15 cellular contexts compared by ENCODE assay signal in genomic region chr15:63491979-63492378, GRCh38. TPM values are rescaled to one million over a fixed set of nuclear protein-coding genes. Genes with fewer than 3 reads are reported as not detected.
DNase-seq lines count a peak whose midpoint lies in the region; ATAC-seq and TF ChIP-seq lines count a peak whose summit lies in the region.
"Had no signal": no experiment of that assay in that cellular context is flagged by ENCODE, and none has a peak within 500 bp of the region (broad histone marks: within the 10 kb centered on the region; RNA-seq: fewer than 3 reads in every experiment).

No MANE protein-coding gene starts in this region.

- BruUV-seq in PC-3 (replicated peaks; lab: Mats Ljungman, UMichigan) = no TSS peak

- peaks cover 16% of the 10 kb centered on the region for H3K4me1 Mint-ChIP-seq in neural crest cell
- peaks cover 6% of the 10 kb centered on the region for H3K4me1 Mint-ChIP-seq in mesothelial cell of epicardium
- peaks cover 61% of the 10 kb centered on the region for H3K4me1 Mint-ChIP-seq in activated T-cell treated with anti-CD3 and anti-CD28 coated beads, Interleukin-2, amount 50 U/mL, for 4 hours (ENCODE audit: low read depth)

- DNase-seq in AG10803 (ENCODE audit: low read depth) = peak; percentile 79
- DNase-seq in PC-3 = no peak
- peak; percentile 30 for DNase-seq in fibroblast of gingiva (ENCODE audit: low read depth)
- no peak for DNase-seq in neural crest cell (ENCODE audit: low read depth, low spot score)
- no peak for DNase-seq in NCI-H446 treated with DMSO at 0.1 percent for 48 hours (lab: John Stamatoyannopoulos, UW)
- DNase-seq in mesothelial cell of epicardium (ENCODE audit: low spot score in 2 of 2, unreplicated experiment in 2 of 2) = no peak
- DNase-seq in activated T-cell treated with anti-CD3 and anti-CD28 coated beads, Interleukin-2, amount 50 U/mL, for 4 hours = no peak
- DNase-seq: activated CD8-positive, alpha-beta T cell treated with anti-CD3 and anti-CD28 coated beads, Interleukin-2, amount 10 ng/mL, durations not matched to agents 7 days and 5 days; hippocampal formation; Kasumi-1; kidney glomerular epithelial cell; NCI-H1105 had no signal

- H3K36me3 Mint-ChIP-seq in neural crest cell (ENCODE audit: low read depth) (no peaks in the 10 kb centered on the region), mesothelial cell of epicardium (no peaks in the 10 kb centered on the region)
- no peaks in the 10 kb centered on the region for H3K36me3 Mint-ChIP-seq in activated T-cell treated with anti-CD3 and anti-CD28 coated beads, Interleukin-2, amount 50 U/mL, for 4 hours (ENCODE audit: insufficient read depth)

- H3K4me3 ChIP-seq in AG10803 (ENCODE audit: low read length) = no peak overlapping the region
- no peak overlapping the region; the same call in 1 of the 2 replicates for H3K4me3 ChIP-seq in PC-3 (ENCODE audit: low read length)
- H3K4me3 ChIP-seq: GM23338 had no signal

- intact Hi-C loops in PC-3 (cut with micrococcal nuclease) = no loop called here

- no peaks in the 10 kb centered on the region for H3K9me3 ChIP-seq in PC-3 (ENCODE audit: low read length)

- H3K27ac Mint-ChIP-seq in neural crest cell (ENCODE audit: unreplicated experiment) = peak overlapping the region; percentile 65
- H3K27ac Mint-ChIP-seq in mesothelial cell of epicardium = no peak overlapping the region
- H3K27ac Mint-ChIP-seq: activated CD8-positive, alpha-beta T cell treated with anti-CD3 and anti-CD28 coated beads, Interleukin-2, amount 10 ng/mL, durations not matched to agents 7 days and 5 days; GM23338; stimulated activated naive CD8-positive, alpha-beta T cell treated with anti-CD3 and anti-CD28 coated beads, Interleukin-15, Interleukin-2, amounts not matched to agents 100 ng/mL and 50 ng/mL, for 24 hours had no signal

- no peak overlapping the region for H2AFZ ChIP-seq in PC-3 (ENCODE audit: low read length)
- H2AFZ ChIP-seq: GM23338 had no signal

- H3K36me3 ChIP-seq in PC-3 (ENCODE audit: low read depth, low read length) = no peaks in the 10 kb centered on the region

- no peaks in the 10 kb centered on the region for H3K79me2 ChIP-seq in PC-3 (ENCODE audit: low read length)

- CTCF ChIA-PET in PC-3 (lab: Charles Lee) = no interaction called here

- H3K4me3 Mint-ChIP-seq in neural crest cell (no peak overlapping the region), mesothelial cell of epicardium (no peak overlapping the region)
- no peak overlapping the region for H3K4me3 Mint-ChIP-seq in activated T-cell treated with anti-CD3 and anti-CD28 coated beads, Interleukin-2, amount 50 U/mL, for 4 hours
- H3K4me3 Mint-ChIP-seq: activated CD8-positive, alpha-beta T cell treated with anti-CD3 and anti-CD28 coated beads, Interleukin-2, amount 10 ng/mL, durations not matched to agents 7 days and 5 days; GM23338; stimulated activated naive CD8-positive, alpha-beta T cell treated with anti-CD3 and anti-CD28 coated beads, Interleukin-15, Interleukin-2, amounts not matched to agents 100 ng/mL and 50 ng/mL, for 24 hours had no signal

- H3K9me3 Mint-ChIP-seq in neural crest cell (no peaks in the 10 kb centered on the region), mesothelial cell of epicardium (no peaks in the 10 kb centered on the region)
- H3K9me3 Mint-ChIP-seq in activated T-cell treated with anti-CD3 and anti-CD28 coated beads, Interleukin-2, amount 50 U/mL, for 4 hours = no peaks in the 10 kb centered on the region
- H3K9me3 Mint-ChIP-seq: GM23338; stimulated activated naive CD8-positive, alpha-beta T cell treated with anti-CD3 and anti-CD28 coated beads, Interleukin-15, Interleukin-2, amounts not matched to agents 100 ng/mL and 50 ng/mL, for 24 hours had no signal

- peaks cover 49% of the 10 kb centered on the region for H3K4me1 ChIP-seq in PC-3 (ENCODE audit: insufficient read depth, low read length)

- no peak for ATAC-seq in PC-3
- ATAC-seq in GM21717 (IDR thresholded peaks at IDR 0.05; ENCODE audit: unreplicated experiment) = no peak
- no peak for ATAC-seq in activated T-cell treated with anti-CD3 and anti-CD28 coated beads, Interleukin-2, amount 50 U/mL, for 4 hours
- ATAC-seq: activated CD8-positive, alpha-beta T cell treated with anti-CD3 and anti-CD28 coated beads, Interleukin-2, amount 10 ng/mL, durations not matched to agents 7 days and 5 days; GM23338 had no signal

- H3K27me3 ChIP-seq in PC-3 (ENCODE audit: low read length) = no peaks in the 10 kb centered on the region

- H3K9ac ChIP-seq in PC-3 (ENCODE audit: low read length) = no peak overlapping the region; the same call in 1 of the 2 replicates

- H3K27ac ChIP-seq in PC-3 (ENCODE audit: low read length) = peak overlapping the region; percentile 67

- no peaks in the 10 kb centered on the region for H3F3A ChIP-seq in PC-3 (ENCODE audit: low read length, unreplicated experiment)

- H3K27me3 Mint-ChIP-seq in neural crest cell (ENCODE audit: low read depth) (peaks cover 5% of the 10 kb centered on the region), mesothelial cell of epicardium (ENCODE audit: low read depth) (peaks cover 27% of the 10 kb centered on the region)
- no peaks in the 10 kb centered on the region for H3K27me3 Mint-ChIP-seq in activated T-cell treated with anti-CD3 and anti-CD28 coated beads, Interleukin-2, amount 50 U/mL, for 4 hours (ENCODE audit: low read depth)
- H3K27me3 Mint-ChIP-seq: stimulated activated naive CD8-positive, alpha-beta T cell treated with anti-CD3 and anti-CD28 coated beads, Interleukin-15, Interleukin-2, amounts not matched to agents 100 ng/mL and 50 ng/mL, for 24 hours had no signal

- no peak for TF ChIP-seq CTCF in AG10803 (conservative IDR thresholded peaks at IDR 0.05; ENCODE audit: low read length)
- TF ChIP-seq CTCF in PC-3 (conservative IDR thresholded peaks at IDR 0.05; ENCODE audit: low read depth, low read length) = no peak
- TF ChIP-seq CTCF in neural crest cell (conservative IDR thresholded peaks at IDR 0.05) = no peak
- TF ChIP-seq CTCF in mesothelial cell of epicardium (IDR thresholded peaks at IDR 0.05; ENCODE audit: unreplicated experiment) = no peak

- POLR2A ChIA-PET in PC-3 (lab: Charles Lee; ENCODE audit: unreplicated experiment) = no interaction called here

- H3K9me2 ChIP-seq in PC-3 (replicated peaks; ENCODE audit: low read length) = no peaks in the 10 kb centered on the region

- H4K20me1 ChIP-seq in PC-3 (ENCODE audit: low read length) = no peaks in the 10 kb centered on the region

- H3K4me2 ChIP-seq in PC-3 (ENCODE audit: low read length) = peak overlapping the region; percentile 72
- H3K4me2 ChIP-seq: GM23338 had no signal

RNA-seq across cellular contexts. Expression of gene USP3, which starts 12.4 kb away (rescaled TPM):
- total RNA-seq in PC-3 (2014; rRNA removed) (26.9 and 27.3 TPM in 2 replicates), neural crest cell (80.0 and 85.7 TPM in 2 replicates), mesothelial cell of epicardium (65.7 to 72.7 TPM (median 71.7 TPM) in 3 replicates)
- total RNA-seq in activated T-cell treated with anti-CD3 and anti-CD28 coated beads, Interleukin-2, amount 50 U/mL, for 4 hours = 10 to 100 TPM; 34.2 to 40.9 (median 35.5) TPM

Comparison
In these comparisons a context has a peak if more than half of its experiments do, and no peak if none do; other contexts are left out.
1. DNase-seq: peak in AG10803 (single experiment) and fibroblast of gingiva (single experiment); none in PC-3 (single experiment), neural crest cell (single experiment), NCI-H446 treated with DMSO at 0.1 percent for 48 hours (single experiment), mesothelial cell of epicardium (0 of 2) and activated T-cell treated with anti-CD3 and anti-CD28 coated beads, Interleukin-2, amount 50 U/mL, for 4 hours (single experiment).